10 cellular contexts compared by ENCODE assay signal in the genomic region with DNA sequence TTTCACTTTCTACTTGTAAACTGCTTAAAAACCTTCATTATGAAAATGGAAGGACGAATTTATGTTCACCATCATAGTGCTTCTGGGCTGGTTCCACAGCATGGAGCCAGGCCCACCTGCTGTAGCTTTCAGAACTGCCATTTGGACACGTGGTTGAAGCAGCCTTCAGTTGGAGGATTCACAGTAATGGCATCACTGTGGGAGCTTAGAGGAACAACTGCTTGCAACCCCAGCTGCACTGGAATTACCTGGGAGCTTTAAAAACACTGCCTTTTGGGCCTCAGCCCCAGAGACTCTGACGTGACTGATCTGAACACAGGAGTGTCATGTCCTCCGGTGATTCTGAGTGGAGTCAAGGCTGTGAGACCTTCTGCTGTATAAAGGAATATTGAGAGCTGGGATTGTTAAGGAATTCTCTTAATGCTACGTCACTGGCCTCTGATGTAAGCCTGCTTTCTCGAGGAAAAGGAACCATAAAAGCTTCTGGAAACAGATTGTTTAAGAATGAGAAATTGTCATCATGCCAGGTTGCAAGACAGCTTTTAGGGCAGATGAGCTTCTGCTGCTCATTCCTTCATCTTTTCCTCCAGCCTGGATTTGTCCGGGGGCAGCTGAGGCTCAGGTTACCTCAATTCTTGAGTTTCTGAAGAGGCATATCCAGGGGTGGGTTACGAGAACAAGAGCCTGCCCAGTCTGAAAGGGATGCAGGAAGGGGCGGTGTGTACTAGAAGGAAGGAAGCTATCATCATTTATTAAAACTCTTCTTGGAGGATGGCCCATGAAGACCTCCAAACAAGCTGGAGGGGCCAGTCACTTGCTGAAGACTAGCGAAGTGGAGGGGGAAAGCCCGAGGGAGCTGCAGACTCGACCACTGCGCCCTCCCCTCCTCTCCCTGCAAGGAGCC. TPM values are rescaled to one million over a fixed set of nuclear protein-coding genes. Genes with fewer than 3 reads are reported as not detected.
DNase-seq lines count a peak whose midpoint lies in the region; ATAC-seq, FAIRE-seq and TF ChIP-seq lines count a peak whose summit lies in the region.
"Had no signal": no experiment of that assay in that cellular context is flagged by ENCODE, and none has a peak within 500 bp of the region (broad histone marks: within the 10 kb centered on the region; RNA-seq: fewer than 3 reads in every experiment).

No MANE protein-coding gene starts in this region.

- no peak for TF ChIP-seq EP300 in H1 (IDR thresholded peaks at IDR 0.05; ENCODE audit: borderline replicate concordance in 1 of 2, low read depth in 2 of 2, low read length in 2 of 2)
- TF ChIP-seq EP300 in upper lobe of left lung (IDR thresholded peaks at IDR 0.05), result peak in 2 of 4 donors; percentile 10 to 28

- no peak overlapping the region for H3K4ac ChIP-seq in H1 (replicated peaks; ENCODE audit: insufficient read length, low read depth, low read length)

- no peak overlapping the region for H4K5ac ChIP-seq in H1 (ENCODE audit: insufficient read length, low read depth, low read length)

- no peak overlapping the region for H3K18ac ChIP-seq in H1 (ENCODE audit: extremely low read depth, low read length)

- H3K79me1 ChIP-seq in H1 (ENCODE audit: low read depth, low read length), result no peaks in the 10 kb centered on the region

- no peak for TF ChIP-seq POLR2A in H1 (IDR thresholded peaks at IDR 0.05; ENCODE audit: control extremely low read depth in 1 of 2, low read depth in 2 of 2, low read length in 2 of 2)
- TF ChIP-seq POLR2A in upper lobe of left lung (IDR thresholded peaks at IDR 0.05), result peak in 1 of 4 donors; percentile 26

- peaks cover 33% of the 10 kb centered on the region for H3K27me3 Mint-ChIP-seq in activated naive CD4-positive, alpha-beta T cell treated with anti-CD3 and anti-CD28 coated beads, Interleukin-2, amount 10 ng/mL, durations not matched to agents 7 days and 5 days

- no peak for TF ChIP-seq CTCF in H1 (IDR thresholded peaks at IDR 0.05; ENCODE audit: control extremely low read depth in 1 of 3, insufficient read depth in 1 of 3, low read depth in 1 of 3, low read length in 3 of 3)
- TF ChIP-seq CTCF in upper lobe of left lung (IDR thresholded peaks at IDR 0.05), result no peak

- no peak overlapping the region for H3K56ac ChIP-seq in H1 (replicated peaks; ENCODE audit: insufficient read length, low read depth, low read length)

- H2AFZ ChIP-seq in H1 (ENCODE audit: low read length), result no peak overlapping the region

- H2BK15ac ChIP-seq in H1 (ENCODE audit: low read length), result no peak overlapping the region

- H3K36me3 ChIP-seq in H1 (ENCODE audit: control insufficient read depth in 2 of 4, insufficient read depth in 4 of 4, low read length in 3 of 4) (no peaks in the 10 kb centered on the region), muscle layer of colon (ENCODE audit: insufficient read depth, low read length) (no peaks in the 10 kb centered on the region), upper lobe of left lung (peaks cover 0 to 19% (median 10%) of the 10 kb centered on the region in 4 donors)
- H3K36me3 ChIP-seq: BLaER1 had no signal

- no peak overlapping the region for H3K9ac ChIP-seq in H1 (replicated peaks in 1 of 4; ENCODE audit: extremely low read depth in 1 of 4, low read depth in 3 of 4, low read length in 3 of 4)
- H3K9ac ChIP-seq in muscle layer of colon (ENCODE audit: low read length), result no peak overlapping the region
- H3K9ac ChIP-seq: BLaER1 had no signal

- no peak for DNase-seq in activated naive CD4-positive, alpha-beta T cell treated with anti-CD3 and anti-CD28 coated beads, Interleukin-2, amount 10 ng/mL, durations not matched to agents 7 days and 5 days
- no peak for DNase-seq in activated naive CD4-positive, alpha-beta T cell (lab: John Stamatoyannopoulos, UW)
- peak in 1 of 2 experiments; percentile 50 for DNase-seq in H1 (ENCODE audit: low read depth in 1 of 2, low spot score in 2 of 2)
- peak in 1 of 2 donors; percentile 8 for DNase-seq in upper lobe of left lung
- DNase-seq in RCC 7860 (ENCODE audit: low spot score), result no peak
- DNase-seq: activated B cell treated with CpG ODN at 0.5 μM for 24 hours had no signal

- H3K4me1 ChIP-seq in H1 (replicated peaks in 1 of 4; ENCODE audit: control insufficient read depth in 3 of 4, insufficient read depth in 4 of 4, low read length in 3 of 4), result peaks cover 0 to 8% (median under 1%) of the 10 kb centered on the region in 4 experiments; a peak in 4 of 7 replicates
- peaks cover 24% of the 10 kb centered on the region for H3K4me1 ChIP-seq in muscle layer of colon (ENCODE audit: insufficient read depth, low read length)
- H3K4me1 ChIP-seq in upper lobe of left lung, result peaks cover 24 to 47% (median 39%) of the 10 kb centered on the region in 4 donors

- POLR2A ChIA-PET in H1 (lab: Charles Lee; ENCODE audit: partially characterized antibody), result interaction anchor here (0.6 to 1.4 kb wide), 3 partner anchors 11 to 537 kb away, joined by 3 to 5 read pairs (median 4); no protein-coding TSS in a partner anchor

- peaks cover 21% of the 10 kb centered on the region for H3K4me1 Mint-ChIP-seq in activated naive CD4-positive, alpha-beta T cell treated with anti-CD3 and anti-CD28 coated beads, Interleukin-2, amount 10 ng/mL, durations not matched to agents 7 days and 5 days

- H4K20me1 ChIP-seq in H1 (replicated peaks in 1 of 2; ENCODE audit: control insufficient read depth in 1 of 2, insufficient read depth in 2 of 2, low read length in 2 of 2), result no peaks in the 10 kb centered on the region
- H4K20me1 ChIP-seq: BLaER1 had no signal

- peak overlapping the region; percentile 65 to 81; a peak in 3 of 4 replicates for H3K4me2 ChIP-seq in H1 (ENCODE audit: insufficient read depth in 1 of 2, low read depth in 2 of 2, low read length in 2 of 2)
- H3K4me2 ChIP-seq: BLaER1 had no signal

- peak; percentile 11 to 20 for ATAC-seq in upper lobe of left lung (ENCODE audit: low FRiP score in 2 of 2)
- no peak for ATAC-seq in GM21526 (IDR thresholded peaks at IDR 0.05; ENCODE audit: low FRiP score, unreplicated experiment)
- no peak for ATAC-seq in GM19463 (IDR thresholded peaks at IDR 0.05; ENCODE audit: unreplicated experiment)

- H2AK5ac ChIP-seq in H1 (ENCODE audit: low read depth, low read length), result no peak overlapping the region

- no peak overlapping the region for H2BK5ac ChIP-seq in H1 (ENCODE audit: low read depth, low read length)

- H3K4me3 ChIP-seq in H1 (ENCODE audit: extremely low read depth in 1 of 4, insufficient read depth in 2 of 4, low read depth in 3 of 4, low read length in 4 of 4), result 0 out of 8 replicates have a peak overlapping the region, but pooled peaks of 1 of the 4 experiments have one; percentile 71
- H3K4me3 ChIP-seq in muscle layer of colon (ENCODE audit: low read depth in 1 of 2, low read length in 2 of 2), result peak overlapping the region in 1 of 2 donors; percentile 69
- peak overlapping the region in 3 of 4 donors; percentile 57 to 75 (median 68) for H3K4me3 ChIP-seq in upper lobe of left lung
- H3K4me3 ChIP-seq: BLaER1 had no signal

- H2BK20ac ChIP-seq in H1 (ENCODE audit: low read length), result no peak overlapping the region

- TF ChIP-seq RAD21 in H1 (IDR thresholded peaks at IDR 0.05 in 1 of 2, conservative IDR thresholded peaks at IDR 0.05 in 1 of 2; ENCODE audit: low read depth in 2 of 2, low read length in 2 of 2), result no peak

- no peak overlapping the region for H2BK120ac ChIP-seq in H1 (replicated peaks; ENCODE audit: low read depth, low read length)

- peaks cover 3 to 8% of the 10 kb centered on the region in 2 experiments; a peak in 2 of 4 replicates for H3K9me3 ChIP-seq in H1 (ENCODE audit: insufficient read depth in 2 of 2, low read depth in 1 of 2, low read length in 1 of 2)
- H3K9me3 ChIP-seq in muscle layer of colon (ENCODE audit: low read length), result no peaks in the 10 kb centered on the region
- peaks cover 0 to 13% (median 3%) of the 10 kb centered on the region in 4 donors for H3K9me3 ChIP-seq in upper lobe of left lung

- CTCF ChIA-PET in activated naive CD4-positive, alpha-beta T cell treated with anti-CD3 and anti-CD28 coated beads, Interleukin-2, amount 10 ng/mL, durations not matched to agents 7 days and 5 days (lab: Charles Lee), result interaction anchor here (1.3 kb wide), 2 partner anchors 11 to 121 kb away, joined by 3 to 4 read pairs; no protein-coding TSS in a partner anchor
- CTCF ChIA-PET in H1 (lab: Charles Lee; ENCODE audit: partially characterized antibody), result interaction anchor here (0.5 to 1.9 kb wide), 12 partner anchors 8 to 121 kb away, joined by 3 to 11 read pairs (median 4); no protein-coding TSS in a partner anchor

- no peak overlapping the region for H3K23ac ChIP-seq in H1 (ENCODE audit: insufficient read length)

- no peak overlapping the region for H2BK12ac ChIP-seq in H1 (ENCODE audit: low read depth, low read length)

- WGBS in H1 (ENCODE audit: extremely low coverage in 1 of 2, insufficient coverage in 1 of 2, insufficient read length in 1 of 2, insufficient replicate concordance in 2 of 2, low coverage in 1 of 2, low lambda C conversion rate in 2 of 2, missing lambda C conversion rate in 1 of 2), 2 experiments, result 81% methylated on average over 11 of the region's 13 CpGs; no CpG with 5 or more reads in 1 of the 2 experiments
- WGBS in upper lobe of left lung, 2 donors, result 37 to 46% methylated on average over 13 of the region's 13 CpGs

- H4K8ac ChIP-seq in H1 (ENCODE audit: extremely low read depth, insufficient read depth, low read length), result no peak overlapping the region

- no peaks in the 10 kb centered on the region for H3K79me2 ChIP-seq in H1 (ENCODE audit: control insufficient read depth in 1 of 2, insufficient read depth in 2 of 2, low read length in 2 of 2)

- H3K27me3 ChIP-seq in H1 (replicated peaks in 1 of 4; ENCODE audit: control insufficient read depth in 3 of 4, extremely low read depth in 1 of 4, insufficient read depth in 3 of 4, low read length in 3 of 4) (peaks cover 6 to 37% (median 25%) of the 10 kb centered on the region in 4 experiments), muscle layer of colon (ENCODE audit: control insufficient read depth in 1 of 2, insufficient read depth in 2 of 2, low read length in 2 of 2) (no peaks in the 10 kb centered on the region), upper lobe of left lung (no peaks in the 10 kb centered on the region)
- H3K27me3 ChIP-seq: BLaER1 had no signal

- peaks cover 4% of the 10 kb centered on the region for H3K23me2 ChIP-seq in H1 (ENCODE audit: low read depth, low read length)

- H3K27ac ChIP-seq in H1 (ENCODE audit: low read depth, low read length) (no peak overlapping the region), muscle layer of colon (ENCODE audit: low read depth, low read length) (peak overlapping the region; percentile 83), upper lobe of left lung (peak overlapping the region; percentile 95 to 98 (median 96))
- H3K27ac ChIP-seq: BLaER1 had no signal

- peak overlapping the region; percentile 55 for H3K4me3 Mint-ChIP-seq in activated naive CD4-positive, alpha-beta T cell treated with anti-CD3 and anti-CD28 coated beads, Interleukin-2, amount 10 ng/mL, durations not matched to agents 7 days and 5 days
- H3K4me3 Mint-ChIP-seq: activated B cell treated with CpG ODN at 0.5 μM for 24 hours had no signal

- H3K36me3 Mint-ChIP-seq in activated naive CD4-positive, alpha-beta T cell treated with anti-CD3 and anti-CD28 coated beads, Interleukin-2, amount 10 ng/mL, durations not matched to agents 7 days and 5 days, result peaks cover 5% of the 10 kb centered on the region

- FAIRE-seq in H1 (lab: Jason Lieb, UNC) (no peak), RCC 7860 (lab: Jason Lieb, UNC) (no peak)

- H3K27ac Mint-ChIP-seq in activated naive CD4-positive, alpha-beta T cell treated with anti-CD3 and anti-CD28 coated beads, Interleukin-2, amount 10 ng/mL, durations not matched to agents 7 days and 5 days, result no peak overlapping the region
- H3K27ac Mint-ChIP-seq: activated B cell treated with CpG ODN at 0.5 μM for 24 hours had no signal

- H3K14ac ChIP-seq in H1 (ENCODE audit: insufficient read length), result no peak overlapping the region

- H3K9me3 Mint-ChIP-seq in activated naive CD4-positive, alpha-beta T cell treated with anti-CD3 and anti-CD28 coated beads, Interleukin-2, amount 10 ng/mL, durations not matched to agents 7 days and 5 days, result peaks cover 23% of the 10 kb centered on the region

- H4K91ac ChIP-seq in H1 (replicated peaks; ENCODE audit: insufficient read length, low read length), result no peak overlapping the region

RNA-seq across cellular contexts. Expression of a gene that starts 1.3 kb away (rescaled TPM):
- 0.34 and 0.46 TPM in 2 replicates for total RNA-seq in H1 (2021; fragmentation: NEBNext Ultra II Directional; extraction: Animal tissue kit (Norgen Biotek cat#: 25700))
- polyA plus RNA-seq in H1 (2011; rRNA removed), result 0.19 and 0.47 TPM in 2 replicates
- 0.26 TPM for polyA plus RNA-seq in H1 (2011; cell fraction: cytosol; rRNA removed)
- polyA plus RNA-seq in H1 (2011; cell fraction: nucleus; rRNA removed), result 0.27 TPM
- polyA plus RNA-seq in H1 (2012, experiment 1 of 2), result 0.07 to 0.39 TPM (median 0.13 TPM) in 4 replicates
- not detected for polyA plus RNA-seq in H1 (2012, experiment 2 of 2)
- 0.45 TPM for polyA plus RNA-seq in H1 (2013, experiment 1 of 2)
- polyA plus RNA-seq in H1 (2013, experiment 2 of 2), result 0.28 TPM
- 0.22 and 0.28 TPM in 2 replicates for polyA minus RNA-seq in H1 (2011; rRNA and poly(A)+ RNA removed)
- not detected for polyA minus RNA-seq in H1 (2011; cell fraction: cytosol; rRNA and poly(A)+ RNA removed)
- 0.50 TPM for polyA minus RNA-seq in H1 (2011; cell fraction: nucleus; rRNA and poly(A)+ RNA removed)
- 100 to 1,000 TPM in 3 of 6 donors, 10 to 100 TPM in 3; 48.2 to 148 (median 111) TPM for total RNA-seq in upper lobe of left lung
- total RNA-seq: activated B cell treated with CpG ODN at 0.5 μM for 24 hours had no signal

RNA-seq across cellular contexts. Expression of a gene that starts 45.6 kb away (rescaled TPM):
- not detected in 2 replicates for total RNA-seq in H1 (2021; fragmentation: NEBNext Ultra II Directional; extraction: Animal tissue kit (Norgen Biotek cat#: 25700))
- not detected in 2 replicates for polyA plus RNA-seq in H1 (2011; rRNA removed)
- not detected for polyA plus RNA-seq in H1 (2011; cell fraction: cytosol; rRNA removed)
- not detected for polyA plus RNA-seq in H1 (2011; cell fraction: nucleus; rRNA removed)
- polyA plus RNA-seq in H1 (2012, experiment 1 of 2), result not detected in 4 replicates
- not detected for polyA plus RNA-seq in H1 (2012, experiment 2 of 2)
- not detected for polyA plus RNA-seq in H1 (2013, experiment 1 of 2)
- polyA plus RNA-seq in H1 (2013, experiment 2 of 2), result not detected
- not detected in 2 replicates for polyA minus RNA-seq in H1 (2011; rRNA and poly(A)+ RNA removed)
- not detected for polyA minus RNA-seq in H1 (2011; cell fraction: cytosol; rRNA and poly(A)+ RNA removed)
- not detected for polyA minus RNA-seq in H1 (2011; cell fraction: nucleus; rRNA and poly(A)+ RNA removed)
- total RNA-seq in upper lobe of left lung, result 1 to 10 TPM in 3 of 6 donors, under 1 TPM in 2, not detected in 1; 0.57 to 1.7 (median 1.4) TPM
- total RNA-seq: activated B cell treated with CpG ODN at 0.5 μM for 24 hours had no signal

Comparison
In these comparisons a context has a peak if more than half of its experiments do, and no peak if none do; other contexts are left out.
1. ATAC-seq: peak in upper lobe of left lung (2 of 2); none in GM21526 (single experiment) and GM19463 (single experiment).
2. RNA of a gene that starts 1.3 kb away (total RNA-seq): 48.2 to 148 TPM in upper lobe of left lung; 0.34 to 0.46 TPM in H1; every median in the first group is over 10 times any median in the second.